ENCODE assay signal across 1 cellular context in genomic region chr16:73037845-73038570, GRCh38.
TF ChIP-seq lines count a peak whose summit lies in the region.

No MANE protein-coding gene starts in this region.

TF ChIP-seq in SK-N-SH, 30 proteins besides CTCF, POLR2A, EP300 and RAD21 (continued from another document):
- TF ChIP-seq USF1 (IDR thresholded peaks at IDR 0.05; ENCODE audit: borderline replicate concordance, low read depth) (no peak), GATA2 (CRISPR knock-in tag; IDR thresholded peaks at IDR 0.05) (peak; percentile 86; the same call in 1 of the 2 replicates)
TF ChIP-seq in SK-N-SH: peak in this region for 2.
